In genomic region chr13:35781661-35782060, GRCh38 we compare ENCODE assay signal across 31 cellular contexts.
"Had no signal": no experiment of that assay in that cellular context is flagged by ENCODE, and none has a peak within 500 bp of the region (broad histone marks: within the 10 kb centered on the region; RNA-seq: fewer than 3 reads in every experiment).

No MANE protein-coding gene starts in this region.

- H3K9me3 Mint-ChIP-seq: neural progenitor cell had no signal

- H3K27me3 Mint-ChIP-seq: natural killer cell treated with Interleukin-12 subunit alpha and Interleukin-12 subunit beta and Interleukin-15 and Interleukin-18, amount 100 ng/mL, for 72 hours had no signal

- H3K4me3 ChIP-seq: coronary artery, esophagus squamous epithelium, heart right ventricle, lower lobe of right lung, neural progenitor cell, right atrium auricular region, skin epidermis, suprapubic skin, transverse colon, upper lobe of right lung, uterus had no signal

- H3K36me3 Mint-ChIP-seq: immature natural killer cell; naive B cell; natural killer cell treated with Interleukin-12 subunit alpha and Interleukin-12 subunit beta and Interleukin-15 and Interleukin-18, amount 100 ng/mL, for 72 hours; stimulated activated naive B cell treated with anti-CD40 and anti-IgM and Interleukin-4, amounts not matched to agents 10 μg/mL and 1 μg/mL and 100 μg/mL, for 72 hours had no signal

- ATAC-seq: heart right ventricle; left colon; left ventricle myocardium superior; lower lobe of right lung; natural killer cell treated with Interleukin-12 subunit alpha and Interleukin-12 subunit beta and Interleukin-15 and Interleukin-18, amount 100 ng/mL, for 72 hours; sciatic nerve; stimulated activated naive B cell treated with anti-CD40 and anti-IgM and Interleukin-4, amounts not matched to agents 10 μg/mL and 1 μg/mL and 100 μg/mL, for 72 hours; upper lobe of right lung had no signal

- H3K4me3 Mint-ChIP-seq: immature natural killer cell; naive B cell; natural killer cell treated with Interleukin-12 subunit alpha and Interleukin-12 subunit beta and Interleukin-15 and Interleukin-18, amount 100 ng/mL, for 72 hours; neural progenitor cell; stimulated activated naive B cell treated with anti-CD40 and anti-IgM and Interleukin-4, amounts not matched to agents 10 μg/mL and 1 μg/mL and 100 μg/mL, for 72 hours; stimulated activated naive CD8-positive, alpha-beta T cell treated with anti-CD3 and anti-CD28 coated beads, Interleukin-15, Interleukin-2, amounts not matched to agents 100 ng/mL and 50 ng/mL, for 24 hours had no signal

- H3K4me1 ChIP-seq: heart right ventricle, lower lobe of right lung, parathyroid adenoma, right atrium auricular region, suprapubic skin, upper lobe of right lung, uterus had no signal

- H3K36me3 ChIP-seq: esophagus squamous epithelium, lower lobe of right lung, neural progenitor cell, right atrium auricular region, suprapubic skin, transverse colon, upper lobe of right lung, uterus had no signal

- H3K27ac ChIP-seq: coronary artery, esophagus squamous epithelium, heart right ventricle, lower lobe of right lung, neural progenitor cell, parathyroid adenoma, right atrium auricular region, skin epidermis, suprapubic skin, transverse colon, upper lobe of right lung, uterus had no signal

- H3K27ac Mint-ChIP-seq: immature natural killer cell; naive B cell; natural killer cell treated with Interleukin-12 subunit alpha and Interleukin-12 subunit beta and Interleukin-15 and Interleukin-18, amount 100 ng/mL, for 72 hours; neural progenitor cell; progenitor cell of endocrine pancreas; stimulated activated naive B cell treated with anti-CD40 and anti-IgM and Interleukin-4, amounts not matched to agents 10 μg/mL and 1 μg/mL and 100 μg/mL, for 72 hours; stimulated activated naive CD8-positive, alpha-beta T cell treated with anti-CD3 and anti-CD28 coated beads, Interleukin-15, Interleukin-2, amounts not matched to agents 100 ng/mL and 50 ng/mL, for 24 hours had no signal

- H3K27me3 ChIP-seq: heart right ventricle, neural progenitor cell, right atrium auricular region, suprapubic skin, transverse colon, upper lobe of right lung, uterus had no signal

- H3K9me3 ChIP-seq: esophagus squamous epithelium, heart right ventricle, lower lobe of right lung, right atrium auricular region, suprapubic skin, transverse colon, upper lobe of right lung, uterus had no signal

- DNase-seq: dermis blood vessel endothelial cell; effector memory CD4-positive, alpha-beta T cell; erythroblast; esophagus squamous epithelium; foreskin melanocyte; glutamatergic neuron; heart right ventricle; hypothalamus; immature natural killer cell; islet precursor cell; kidney glomerular epithelial cell; left colon; left ventricle myocardium superior; lower lobe of right lung; naive B cell; stimulated activated CD4-positive, alpha-beta T cell treated with anti-CD3 and anti-CD28 coated beads, Interleukin-15, amount 100 ng/mL, for 24 hours; stimulated activated CD4-positive, alpha-beta T cell treated with anti-CD3 and anti-CD28 coated beads, Interleukin-2, amount 100 ng/mL, for 48 hours; stimulated activated naive B cell treated with anti-CD40 and anti-IgM and Interleukin-4, amounts not matched to agents 10 μg/mL and 1 μg/mL and 100 μg/mL, for 72 hours; transverse colon; upper lobe of right lung; uterus had no signal

- H3K4me1 Mint-ChIP-seq: immature natural killer cell; naive B cell; stimulated activated naive B cell treated with anti-CD40 and anti-IgM and Interleukin-4, amounts not matched to agents 10 μg/mL and 1 μg/mL and 100 μg/mL, for 72 hours had no signal
